Comparison of ENCODE assay signal across 15 cellular contexts in the genomic region with DNA sequence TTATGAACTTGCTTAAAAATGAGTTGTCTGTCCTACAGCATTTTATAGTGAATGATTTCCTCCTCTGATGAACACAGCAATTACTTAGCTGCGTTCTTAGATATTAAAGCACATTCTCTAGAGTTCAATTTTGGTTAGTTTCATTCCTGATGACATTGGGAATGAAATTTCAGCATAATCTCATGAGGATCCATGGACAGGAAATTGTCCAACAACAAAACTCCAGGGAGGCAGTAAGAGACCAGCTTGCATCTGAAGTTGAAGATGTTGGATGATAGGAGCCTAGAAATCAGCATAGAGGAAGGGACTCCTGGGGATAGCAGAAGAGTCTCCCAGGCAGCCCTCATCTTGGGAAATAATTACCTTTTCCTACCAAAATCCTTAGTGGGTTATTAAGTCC.
A peak's percentile ranks its signal among the peaks of the same experiment; 100 is the strongest.
DNase-seq lines count a peak whose midpoint lies in the region; ATAC-seq, FAIRE-seq and TF ChIP-seq lines count a peak whose summit lies in the region.
"Had no signal": no experiment of that assay in that cellular context is flagged by ENCODE, and none has a peak within 500 bp of the region (broad histone marks: within the 10 kb centered on the region; RNA-seq: fewer than 3 reads in every experiment).

No MANE protein-coding gene starts in this region.

- H4K20me1 ChIP-seq in mammary epithelial cell (ENCODE audit: insufficient read depth, low read length) (no peaks in the 10 kb centered on the region), MM.1S (ENCODE audit: insufficient read depth, low read length) (no peaks in the 10 kb centered on the region)

- TF ChIP-seq CTCF in mammary epithelial cell (conservative IDR thresholded peaks at IDR 0.05 in 1 of 2, IDR thresholded peaks at IDR 0.05 in 1 of 2; ENCODE audit: extremely low read depth in 1 of 2, insufficient read depth in 1 of 2, low read depth in 1 of 2, low read length in 2 of 2) (no peak), MCF 10A (IDR thresholded peaks at IDR 0.05; ENCODE audit: unreplicated experiment) (no peak), MM.1S (IDR thresholded peaks at IDR 0.05; ENCODE audit: low read length) (no peak), mucosa of descending colon (IDR thresholded peaks at IDR 0.05) (no peak), kidney (IDR thresholded peaks at IDR 0.05; ENCODE audit: borderline replicate concordance, extremely low read depth, insufficient read depth) (no peak)

- no peaks in the 10 kb centered on the region for H3K9me2 ChIP-seq in MM.1S (replicated peaks; ENCODE audit: insufficient read depth, low read length)

- dilution Hi-C loops in mammary epithelial cell (cut with HindIII; ENCODE audit: low sequenced_read_pairs) = no loop called here

- no peak overlapping the region for H3K4me3 Mint-ChIP-seq in MCF 10A (ENCODE audit: unreplicated experiment)
- H3K4me3 Mint-ChIP-seq in effector memory CD8-positive, alpha-beta T cell = peak overlapping the region; percentile 47 to 54
- H3K4me3 Mint-ChIP-seq in stimulated activated effector memory CD8-positive, alpha-beta T cell treated with anti-CD3 and anti-CD28 coated beads, Interleukin-12 subunit alpha, Interleukin-12 subunit beta, amount 100 ng/mL, for 72 hours = peak overlapping the region; percentile 49

- no peak overlapping the region for H3K9ac ChIP-seq in mammary epithelial cell (ENCODE audit: insufficient read depth, low read length)
- H3K9ac ChIP-seq in MM.1S (ENCODE audit: low read length) = peak overlapping the region; percentile 78
- H3K9ac ChIP-seq in kidney (ENCODE audit: low read length in 2 of 2) = no peak overlapping the region

- in situ Hi-C loops in mammary epithelial cell (cut with MboI; ENCODE audit: low sequenced_read_pairs in 2 of 2) = no loop called here

- H3K36me3 ChIP-seq in mammary epithelial cell (ENCODE audit: insufficient read depth, low read length) (no peaks in the 10 kb centered on the region), MM.1S (replicated peaks; ENCODE audit: insufficient read depth, low read length) (no peaks in the 10 kb centered on the region), mucosa of descending colon (ENCODE audit: low read depth) (no peaks in the 10 kb centered on the region), kidney (ENCODE audit: control insufficient read depth in 1 of 2, insufficient read depth in 2 of 2, low read length in 2 of 2) (no peaks in the 10 kb centered on the region)
- H3K36me3 ChIP-seq: colonic mucosa had no signal

- no peak for ATAC-seq in effector memory CD8-positive, alpha-beta T cell (replicated peaks)
- no peak for ATAC-seq in stimulated activated effector memory CD8-positive, alpha-beta T cell treated with anti-CD3 and anti-CD28 coated beads, Interleukin-12 subunit alpha, Interleukin-12 subunit beta, amount 100 ng/mL, for 72 hours
- ATAC-seq in mucosa of descending colon (no peak), GM21360 (IDR thresholded peaks at IDR 0.05; ENCODE audit: unreplicated experiment) (no peak)

- peaks cover 30% of the 10 kb centered on the region for H3F3A ChIP-seq in MM.1S (ENCODE audit: insufficient read depth, low read length)

- DNase-seq in mammary epithelial cell (no peak), MCF 10A (ENCODE audit: unreplicated experiment) (no peak), MM.1S (no peak), mucosa of descending colon (no peak), kidney (no peak)
- no peak for DNase-seq in effector memory CD8-positive, alpha-beta T cell
- peak in 1 of 2 donors; percentile 58 for DNase-seq in stimulated activated effector memory CD8-positive, alpha-beta T cell treated with anti-CD3 and anti-CD28 coated beads, Interleukin-12 subunit alpha, Interleukin-12 subunit beta, amount 100 ng/mL, for 72 hours (ENCODE audit: low spot score in 2 of 2)
- DNase-seq: activated CD4-positive, alpha-beta T cell treated with anti-CD3 and anti-CD28 coated beads for 1 hour; colonic mucosa; NCI-H2107; NCI-H774; posterior cingulate gyrus had no signal

- no peaks in the 10 kb centered on the region for H3K9me3 Mint-ChIP-seq in MCF 10A (ENCODE audit: unreplicated experiment)
- H3K9me3 Mint-ChIP-seq in effector memory CD8-positive, alpha-beta T cell = no peaks in the 10 kb centered on the region
- H3K9me3 Mint-ChIP-seq in stimulated activated effector memory CD8-positive, alpha-beta T cell treated with anti-CD3 and anti-CD28 coated beads, Interleukin-12 subunit alpha, Interleukin-12 subunit beta, amount 100 ng/mL, for 72 hours = no peaks in the 10 kb centered on the region

- H3K27me3 ChIP-seq in mammary epithelial cell (ENCODE audit: insufficient read depth, low read length) (no peaks in the 10 kb centered on the region), MM.1S (replicated peaks; ENCODE audit: insufficient read depth, low read length) (no peaks in the 10 kb centered on the region)
- H3K27me3 ChIP-seq: colonic mucosa had no signal

- intact Hi-C loops in mammary epithelial cell (cut with micrococcal nuclease) (no loop called here), MCF 10A (cut with micrococcal nuclease) (no loop called here), mucosa of descending colon (cut with DNase I, micrococcal nuclease) (no loop called here), kidney (cut with DNase I) (no loop called here)

- CTCF ChIA-PET in mammary epithelial cell (lab: Charles Lee; ENCODE audit: low non-redundant PET) (no interaction called here), MCF 10A (lab: Yijun Ruan, JAX) (interaction anchor here (0.7 to 1.3 kb wide), 2 partner anchors 22 to 177 kb away, joined by 3 to 8 read pairs; no protein-coding TSS in a partner anchor)

- no peak overlapping the region for H3K27ac Mint-ChIP-seq in MCF 10A (ENCODE audit: low read depth, unreplicated experiment)
- peak overlapping the region; percentile 87 to 90 for H3K27ac Mint-ChIP-seq in effector memory CD8-positive, alpha-beta T cell
- H3K27ac Mint-ChIP-seq in stimulated activated effector memory CD8-positive, alpha-beta T cell treated with anti-CD3 and anti-CD28 coated beads, Interleukin-12 subunit alpha, Interleukin-12 subunit beta, amount 100 ng/mL, for 72 hours = peak overlapping the region; percentile 96

- H3K4me3 ChIP-seq in mammary epithelial cell (replicated peaks in 1 of 3; ENCODE audit: insufficient read depth in 1 of 3, low read depth in 2 of 3, low read length in 3 of 3) (no peak overlapping the region), MM.1S (ENCODE audit: low read length) (peak overlapping the region; percentile 43), mucosa of descending colon (no peak overlapping the region), kidney (ENCODE audit: low read length in 2 of 2) (no peak overlapping the region)
- H3K4me3 ChIP-seq: colonic mucosa had no signal

- H3K4me1 Mint-ChIP-seq in MCF 10A (ENCODE audit: insufficient read depth, unreplicated experiment) = peaks cover 11% of the 10 kb centered on the region
- H3K4me1 Mint-ChIP-seq in effector memory CD8-positive, alpha-beta T cell (ENCODE audit: low read depth in 2 of 2) = peaks cover 22 to 33% of the 10 kb centered on the region in 2 donors
- H3K4me1 Mint-ChIP-seq in stimulated activated effector memory CD8-positive, alpha-beta T cell treated with anti-CD3 and anti-CD28 coated beads, Interleukin-12 subunit alpha, Interleukin-12 subunit beta, amount 100 ng/mL, for 72 hours = peaks cover 57% of the 10 kb centered on the region

- H2AFZ ChIP-seq in mammary epithelial cell (ENCODE audit: low read depth, low read length) (no peak overlapping the region), MM.1S (ENCODE audit: low read length) (no peak overlapping the region)

- H3K27ac ChIP-seq in mammary epithelial cell (ENCODE audit: insufficient read depth, low read depth, low read length) (peak overlapping the region; percentile 68), MM.1S (ENCODE audit: low read length) (peak overlapping the region; percentile 97), kidney (ENCODE audit: low read depth in 2 of 2, low read length in 2 of 2) (no peak overlapping the region)
- H3K27ac ChIP-seq: colonic mucosa had no signal

- H3K9me3 ChIP-seq in mammary epithelial cell (replicated peaks; ENCODE audit: insufficient read depth, low read length) = no peaks in the 10 kb centered on the region
- H3K9me3 ChIP-seq in MM.1S (replicated peaks; ENCODE audit: insufficient read depth, low read length) = no peaks in the 10 kb centered on the region
- no peaks in the 10 kb centered on the region for H3K9me3 ChIP-seq in mucosa of descending colon
- no peaks in the 10 kb centered on the region for H3K9me3 ChIP-seq in kidney (ENCODE audit: control insufficient read depth in 1 of 2, low read length in 2 of 2)
- H3K9me3 ChIP-seq: colonic mucosa had no signal

- POLR2A ChIA-PET in MCF 10A (lab: Yijun Ruan, JAX) = no interaction called here

- H3K36me3 Mint-ChIP-seq in MCF 10A (ENCODE audit: insufficient read depth, unreplicated experiment) = no peaks in the 10 kb centered on the region
- no peaks in the 10 kb centered on the region for H3K36me3 Mint-ChIP-seq in effector memory CD8-positive, alpha-beta T cell (ENCODE audit: insufficient read depth)
- H3K36me3 Mint-ChIP-seq in stimulated activated effector memory CD8-positive, alpha-beta T cell treated with anti-CD3 and anti-CD28 coated beads, Interleukin-12 subunit alpha, Interleukin-12 subunit beta, amount 100 ng/mL, for 72 hours = peaks cover 12% of the 10 kb centered on the region

- WGBS in mammary epithelial cell (ENCODE audit: low coverage, missing lambda C conversion rate) = 83% methylated on average over 1 of the region's 1 CpG

- H3K4me1 ChIP-seq in mammary epithelial cell (ENCODE audit: insufficient read depth, low read length) (peaks cover 48% of the 10 kb centered on the region), MM.1S (ENCODE audit: low read length) (peaks cover 37% of the 10 kb centered on the region), mucosa of descending colon (ENCODE audit: low read depth) (no peaks in the 10 kb centered on the region), kidney (ENCODE audit: control insufficient read depth in 1 of 2, insufficient read depth in 1 of 2, low read depth in 1 of 2, low read length in 2 of 2) (no peaks in the 10 kb centered on the region)
- H3K4me1 ChIP-seq: colonic mucosa had no signal

- peak overlapping the region; percentile 81 for H3K4me2 ChIP-seq in mammary epithelial cell (ENCODE audit: insufficient read depth, low read depth, low read length)
- peak overlapping the region; percentile 78 for H3K4me2 ChIP-seq in MM.1S (ENCODE audit: low read depth, low read length)

- H3K27me3 Mint-ChIP-seq in MCF 10A (ENCODE audit: insufficient read depth, unreplicated experiment) = no peaks in the 10 kb centered on the region
- no peaks in the 10 kb centered on the region for H3K27me3 Mint-ChIP-seq in effector memory CD8-positive, alpha-beta T cell

- no peak for FAIRE-seq in kidney (lab: Jason Lieb, UNC)
- FAIRE-seq: astrocyte, islet of Langerhans had no signal

- H3K79me2 ChIP-seq in mammary epithelial cell (ENCODE audit: insufficient read depth, low read length) (no peaks in the 10 kb centered on the region), MM.1S (ENCODE audit: low read length) (no peaks in the 10 kb centered on the region)

- BruUV-seq in mammary epithelial cell (replicated peaks; lab: Mats Ljungman, UMichigan) (no TSS peak), MCF 10A (replicated peaks; lab: Mats Ljungman, UMichigan) (no TSS peak)

Comparison
In these comparisons a context has a peak if more than half of its experiments do, and no peak if none do; other contexts are left out.
1. H3K27ac ChIP-seq: peak in mammary epithelial cell (single experiment) and MM.1S (single experiment); none in kidney (0 of 2).